27 cellular contexts compared by ENCODE assay signal in genomic region chr16:70720431-70721201, GRCh38. TPM values are rescaled to one million over a fixed set of nuclear protein-coding genes. Genes with fewer than 3 reads are reported as not detected.
DNase-seq lines count a peak whose midpoint lies in the region; ATAC-seq lines count a peak whose summit lies in the region.
"Had no signal": no experiment of that assay in that cellular context is flagged by ENCODE, and none has a peak within 500 bp of the region (broad histone marks: within the 10 kb centered on the region; RNA-seq: fewer than 3 reads in every experiment).

No MANE protein-coding gene starts in this region.

- peak; percentile 81 for ATAC-seq in activated CD4-positive, alpha-beta T cell treated with anti-CD3 and anti-CD28 coated beads for 36 hours
- ATAC-seq in central memory CD8-positive, alpha-beta T cell (replicated peaks; ENCODE audit: extremely low read depth, poor library complexity, severe bottlenecking): no peak
- no peak for ATAC-seq in stimulated activated effector memory CD8-positive, alpha-beta T cell treated with anti-CD3 and anti-CD28 coated beads, Interleukin-12 subunit alpha, Interleukin-12 subunit beta, amount 100 ng/mL, for 72 hours
- no peak for ATAC-seq in GM19035 (IDR thresholded peaks at IDR 0.05; ENCODE audit: unreplicated experiment)
- no peak for ATAC-seq in GM19452 (IDR thresholded peaks at IDR 0.05; ENCODE audit: unreplicated experiment)
- ATAC-seq: activated T-cell treated with anti-CD3 and anti-CD28 coated beads, Interleukin-2, amount 50 U/mL, for 4 hours; GM23338; stimulated activated memory B cell treated with anti-CD40 and anti-IgM and Interleukin-4, amounts not matched to agents 10 μg/mL and 1 μg/mL and 100 μg/mL, for 72 hours had no signal

- POLR2A ChIA-PET in activated CD4-positive, alpha-beta T cell treated with anti-CD3 and anti-CD28 coated beads for 36 hours (lab: Charles Lee): no interaction called here

- no peaks in the 10 kb centered on the region; the same call in 1 of the 2 replicates for H3K36me3 ChIP-seq in H7 (replicated peaks; ENCODE audit: control insufficient read depth, insufficient read depth, low read length)
- H3K36me3 ChIP-seq: thoracic aorta had no signal

- H3K4me3 ChIP-seq in H7 (ENCODE audit: insufficient read depth, low read depth, low read length): no peak overlapping the region
- H3K4me3 ChIP-seq: GM23338, thoracic aorta had no signal

- CTCF ChIA-PET in activated CD4-positive, alpha-beta T cell treated with anti-CD3 and anti-CD28 coated beads for 36 hours (lab: Charles Lee): interaction anchor here (0.6 to 1.2 kb wide), 3 partner anchors 51 to 131 kb away, joined by 3 to 6 read pairs (median 3); no protein-coding TSS in a partner anchor

- peak; percentile 30 for DNase-seq in activated CD4-positive, alpha-beta T cell treated with anti-CD3 and anti-CD28 coated beads for 36 hours
- no peak for DNase-seq in activated CD4-positive, alpha-beta T cell treated with anti-CD3 and anti-CD28 coated beads, Interleukin-2, amount 50 U/mL, for 48 hours
- peak; percentile 70 for DNase-seq in DMS79 treated with DMSO at 0.1 percent for 48 hours (lab: John Stamatoyannopoulos, UW)
- DNase-seq in central memory CD8-positive, alpha-beta T cell (ENCODE audit: low spot score in 2 of 2): no peak
- no peak for DNase-seq in stimulated activated effector memory CD8-positive, alpha-beta T cell treated with anti-CD3 and anti-CD28 coated beads, Interleukin-12 subunit alpha, Interleukin-12 subunit beta, amount 100 ng/mL, for 72 hours (ENCODE audit: low spot score in 2 of 2)
- no peak for DNase-seq in H7
- DNase-seq: 8988T; activated B cell treated with CpG ODN at 0.5 μM for 24 hours; activated CD8-positive, alpha-beta memory T cell treated with anti-CD3 and anti-CD28 coated beads for 24 hours; activated T-cell treated with anti-CD3 and anti-CD28 coated beads, Interleukin-2, amount 50 U/mL, for 4 hours; cerebellar nuclear complex; DMS153; GDM1; naive B cell; NCI-H1436 treated with DMSO at 0.1 percent for 48 hours; NCI-H2107; NCI-H510A; SHP77 treated with DMSO at 0.1 percent for 48 hours; small intestine; SW 1271; T1000 had no signal

- intact Hi-C loops in activated CD4-positive, alpha-beta T cell treated with anti-CD3 and anti-CD28 coated beads for 36 hours (cut with DNase I, micrococcal nuclease): no loop called here

- H3K36me3 Mint-ChIP-seq in activated CD4-positive, alpha-beta T cell treated with anti-CD3 and anti-CD28 coated beads for 36 hours (ENCODE audit: low read depth): peaks cover 28% of the 10 kb centered on the region
- H3K36me3 Mint-ChIP-seq in central memory CD8-positive, alpha-beta T cell (ENCODE audit: insufficient read depth): peaks cover 6% of the 10 kb centered on the region
- H3K36me3 Mint-ChIP-seq in stimulated activated effector memory CD8-positive, alpha-beta T cell treated with anti-CD3 and anti-CD28 coated beads, Interleukin-12 subunit alpha, Interleukin-12 subunit beta, amount 100 ng/mL, for 72 hours: peaks cover 26% of the 10 kb centered on the region

- no peaks in the 10 kb centered on the region for H3K9me3 Mint-ChIP-seq in activated CD4-positive, alpha-beta T cell treated with anti-CD3 and anti-CD28 coated beads for 36 hours (ENCODE audit: low read depth)
- H3K9me3 Mint-ChIP-seq in central memory CD8-positive, alpha-beta T cell: no peaks in the 10 kb centered on the region
- no peaks in the 10 kb centered on the region for H3K9me3 Mint-ChIP-seq in stimulated activated effector memory CD8-positive, alpha-beta T cell treated with anti-CD3 and anti-CD28 coated beads, Interleukin-12 subunit alpha, Interleukin-12 subunit beta, amount 100 ng/mL, for 72 hours
- H3K9me3 Mint-ChIP-seq: activated B cell treated with CpG ODN at 0.5 μM for 24 hours; activated T-cell treated with anti-CD3 and anti-CD28 coated beads, Interleukin-2, amount 50 U/mL, for 4 hours; stimulated activated memory B cell treated with anti-CD40 and anti-IgM and Interleukin-4, amounts not matched to agents 10 μg/mL and 1 μg/mL and 100 μg/mL, for 72 hours had no signal

- peaks cover 12% of the 10 kb centered on the region for H3K4me1 Mint-ChIP-seq in activated CD4-positive, alpha-beta T cell treated with anti-CD3 and anti-CD28 coated beads for 36 hours
- H3K4me1 Mint-ChIP-seq in central memory CD8-positive, alpha-beta T cell: no peaks in the 10 kb centered on the region
- peaks cover 7% of the 10 kb centered on the region for H3K4me1 Mint-ChIP-seq in stimulated activated effector memory CD8-positive, alpha-beta T cell treated with anti-CD3 and anti-CD28 coated beads, Interleukin-12 subunit alpha, Interleukin-12 subunit beta, amount 100 ng/mL, for 72 hours
- H3K4me1 Mint-ChIP-seq: activated B cell treated with CpG ODN at 0.5 μM for 24 hours; stimulated activated memory B cell treated with anti-CD40 and anti-IgM and Interleukin-4, amounts not matched to agents 10 μg/mL and 1 μg/mL and 100 μg/mL, for 72 hours had no signal

- H3K27ac Mint-ChIP-seq in activated CD4-positive, alpha-beta T cell treated with anti-CD3 and anti-CD28 coated beads for 36 hours: peak overlapping the region; percentile 77
- peak overlapping the region; percentile 60 for H3K27ac Mint-ChIP-seq in central memory CD8-positive, alpha-beta T cell (ENCODE audit: low read depth)
- peak overlapping the region; percentile 75 for H3K27ac Mint-ChIP-seq in stimulated activated effector memory CD8-positive, alpha-beta T cell treated with anti-CD3 and anti-CD28 coated beads, Interleukin-12 subunit alpha, Interleukin-12 subunit beta, amount 100 ng/mL, for 72 hours
- H3K27ac Mint-ChIP-seq: activated B cell treated with CpG ODN at 0.5 μM for 24 hours; activated naive CD8-positive, alpha-beta T cell; GM23338; stimulated activated memory B cell treated with anti-CD40 and anti-IgM and Interleukin-4, amounts not matched to agents 10 μg/mL and 1 μg/mL and 100 μg/mL, for 72 hours had no signal

- no peaks in the 10 kb centered on the region for H3K27me3 Mint-ChIP-seq in activated CD4-positive, alpha-beta T cell treated with anti-CD3 and anti-CD28 coated beads for 36 hours
- H3K27me3 Mint-ChIP-seq in central memory CD8-positive, alpha-beta T cell: no peaks in the 10 kb centered on the region
- H3K27me3 Mint-ChIP-seq: activated B cell treated with CpG ODN at 0.5 μM for 24 hours; activated naive CD8-positive, alpha-beta T cell; naive B cell; stimulated activated memory B cell treated with anti-CD40 and anti-IgM and Interleukin-4, amounts not matched to agents 10 μg/mL and 1 μg/mL and 100 μg/mL, for 72 hours had no signal

- no peaks in the 10 kb centered on the region for H3K27me3 ChIP-seq in H7 (ENCODE audit: control insufficient read depth, insufficient read depth, low read length)

- H3K4me3 Mint-ChIP-seq in activated CD4-positive, alpha-beta T cell treated with anti-CD3 and anti-CD28 coated beads for 36 hours: no peak overlapping the region
- no peak overlapping the region for H3K4me3 Mint-ChIP-seq in central memory CD8-positive, alpha-beta T cell
- no peak overlapping the region for H3K4me3 Mint-ChIP-seq in stimulated activated effector memory CD8-positive, alpha-beta T cell treated with anti-CD3 and anti-CD28 coated beads, Interleukin-12 subunit alpha, Interleukin-12 subunit beta, amount 100 ng/mL, for 72 hours
- H3K4me3 Mint-ChIP-seq: activated B cell treated with CpG ODN at 0.5 μM for 24 hours; activated naive CD8-positive, alpha-beta T cell; activated T-cell treated with anti-CD3 and anti-CD28 coated beads, Interleukin-2, amount 50 U/mL, for 4 hours; GM23338; naive B cell; stimulated activated memory B cell treated with anti-CD40 and anti-IgM and Interleukin-4, amounts not matched to agents 10 μg/mL and 1 μg/mL and 100 μg/mL, for 72 hours had no signal

RNA-seq across cellular contexts. Expression of gene MTSS2, which starts 34.8 kb away (rescaled TPM):
- 1 to 10 TPM; 1.6 to 3.5 TPM for total RNA-seq in activated CD4-positive, alpha-beta T cell treated with anti-CD3 and anti-CD28 coated beads for 36 hours
- total RNA-seq in H7 (2014; rRNA removed; shearing (Covaris generic)): 30.7 and 44.8 TPM in 2 replicates

Comparison
In these comparisons a context has a peak if more than half of its experiments do, and no peak if none do; other contexts are left out.
1. DNase-seq: peak in activated CD4-positive, alpha-beta T cell treated with anti-CD3 and anti-CD28 coated beads for 36 hours (single experiment) and DMS79 treated with DMSO at 0.1 percent for 48 hours (single experiment); none in activated CD4-positive, alpha-beta T cell treated with anti-CD3 and anti-CD28 coated beads, Interleukin-2, amount 50 U/mL, for 48 hours (0 of 2), central memory CD8-positive, alpha-beta T cell (0 of 2), stimulated activated effector memory CD8-positive, alpha-beta T cell treated with anti-CD3 and anti-CD28 coated beads, Interleukin-12 subunit alpha, Interleukin-12 subunit beta, amount 100 ng/mL, for 72 hours (0 of 2) and H7 (single experiment).
2. Peak in every context shown above with its lines, with median percentiles within 50 percentile points of each other: H3K27ac Mint-ChIP-seq.